In genomic region chr1:39129514-39129913, GRCh38 we compare ENCODE assay signal across 9 cellular contexts.
DNase-seq lines count a peak whose midpoint lies in the region; ATAC-seq and TF ChIP-seq lines count a peak whose summit lies in the region.
"Had no signal": no experiment of that assay in that cellular context is flagged by ENCODE, and none has a peak within 500 bp of the region (broad histone marks: within the 10 kb centered on the region; RNA-seq: fewer than 3 reads in every experiment).

No MANE protein-coding gene starts in this region.

- CTCF ChIA-PET in A673 (lab: Charles Lee), result interaction anchor here (1.1 to 3.8 kb wide), 2 partner anchors 62 to 129 kb away, joined by 3 to 14 read pairs; no protein-coding TSS in a partner anchor

- in situ Hi-C loops in GM13977 (cut with MboI; ENCODE audit: low pct_unique_long_range_greater_than_20kb, low sequenced_read_pairs, unreplicated experiment), result no loop called here

- H3K36me3 ChIP-seq in A673 (ENCODE audit: insufficient read depth, low read length, poor library complexity, severe bottlenecking), result no peaks in the 10 kb centered on the region

- intact Hi-C loops in A673 (cut with micrococcal nuclease; ENCODE audit: unreplicated experiment), result no loop called here

- no peaks in the 10 kb centered on the region for H3K9me3 ChIP-seq in A673 (ENCODE audit: low read depth, low read length, poor library complexity, severe bottlenecking)
- H3K9me3 ChIP-seq: MG63 had no signal

- H3K27me3 ChIP-seq in A673 (replicated peaks; ENCODE audit: insufficient read depth, low read depth, low read length, poor library complexity), result no peaks in the 10 kb centered on the region
- H3K27me3 ChIP-seq: MG63 had no signal

- BruUV-seq in A673 (replicated peaks; lab: Mats Ljungman, UMichigan), result no TSS peak

- peak overlapping the region; percentile 40 for H3K27ac ChIP-seq in A673 (ENCODE audit: low read depth, low read length, poor library complexity, severe bottlenecking)

- H3K4me3 ChIP-seq in A673 (ENCODE audit: low read depth, low read length, poor library complexity, severe bottlenecking), result no peak overlapping the region
- H3K4me3 ChIP-seq in WI38 (ENCODE audit: low read depth, low read length), result no peak overlapping the region
- H3K4me3 ChIP-seq: MG63 had no signal

- DNase-seq in A673 (ENCODE audit: low spot score) (peak; percentile 59), GM13977 (ENCODE audit: low spot score) (peak; percentile 23), kidney tubule cell (ENCODE audit: low spot score) (peak; percentile 27), NCI-H1694 treated with DMSO at 0.1 percent for 48 hours (lab: John Stamatoyannopoulos, UW) (no peak), NCI-H2227 treated with DMSO at 0.1 percent for 48 hours (lab: John Stamatoyannopoulos, UW) (no peak)
- DNase-seq in stimulated activated naive CD4-positive, alpha-beta T cell treated with Interleukin-2 at 50 U/mL for 16 hours (lab: John Stamatoyannopoulos, UW), result no peak
- DNase-seq: MG63 had no signal

- POLR2A ChIA-PET in A673 (lab: Charles Lee; ENCODE audit: low non-redundant PET), result no interaction called here

- no peak for ATAC-seq in HG02759 (IDR thresholded peaks at IDR 0.05; ENCODE audit: unreplicated experiment)

- TF ChIP-seq CTCF in A673 (conservative IDR thresholded peaks at IDR 0.05; ENCODE audit: low read depth, low read length) (peak; percentile 53), GM13977 (IDR thresholded peaks at IDR 0.05; ENCODE audit: extremely low read depth, insufficient read depth, missing control alignments) (no peak), WI38 (IDR thresholded peaks at IDR 0.05; ENCODE audit: low read depth, low read length) (peak; percentile 43; the same call in 1 of the 2 replicates)

- peaks cover 48% of the 10 kb centered on the region for H3K4me1 ChIP-seq in A673 (ENCODE audit: insufficient read depth, low read length, poor library complexity, severe bottlenecking)

Comparison
In these comparisons a context has a peak if more than half of its experiments do, and no peak if none do; other contexts are left out.
1. DNase-seq: peak in A673 (single experiment), GM13977 (single experiment) and kidney tubule cell (single experiment); none in NCI-H1694 treated with DMSO at 0.1 percent for 48 hours (single experiment), stimulated activated naive CD4-positive, alpha-beta T cell treated with Interleukin-2 at 50 U/mL for 16 hours (single experiment) and NCI-H2227 treated with DMSO at 0.1 percent for 48 hours (single experiment).